4 cellular contexts compared by ENCODE assay signal in the genomic region with DNA sequence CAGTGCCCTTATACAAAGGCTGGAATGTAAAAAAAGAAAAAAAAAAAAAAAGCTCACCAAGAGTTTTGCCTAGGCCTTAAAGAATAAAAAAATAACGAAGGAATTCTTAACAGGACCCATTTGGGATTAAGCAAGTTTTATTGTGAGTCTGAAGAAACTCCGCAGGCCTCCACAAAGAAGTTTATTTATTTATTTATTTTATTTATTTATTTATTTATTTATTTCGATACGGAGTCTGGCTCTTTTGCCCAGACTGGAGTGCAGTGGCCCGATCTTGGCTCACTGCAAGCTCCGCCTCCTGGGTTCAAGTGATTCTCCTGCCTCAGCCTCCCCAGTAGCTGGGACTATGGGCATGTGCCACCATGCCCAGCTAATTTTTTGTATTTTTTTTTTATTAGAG. TPM values are rescaled to one million over a fixed set of nuclear protein-coding genes. Genes with fewer than 3 reads are reported as not detected.
"Had no signal": no experiment of that assay in that cellular context is flagged by ENCODE, and none has a peak within 500 bp of the region (broad histone marks: within the 10 kb centered on the region; RNA-seq: fewer than 3 reads in every experiment).

No MANE protein-coding gene starts in this region.

RNA-seq across cellular contexts. Expression of a gene that starts 8.1 kb away (rescaled TPM):
- polyA plus RNA-seq: adipose tissue, adrenal gland had no signal

RNA-seq across cellular contexts. Expression of a gene that starts 9.3 kb away (rescaled TPM):
- polyA plus RNA-seq: adipose tissue, adrenal gland, aorta, cardiac muscle cell had no signal

RNA-seq across cellular contexts. Expression of a gene that starts 21.6 kb away (rescaled TPM):
- polyA plus RNA-seq: adipose tissue, adrenal gland, aorta, cardiac muscle cell had no signal

RNA-seq across cellular contexts. Expression of a gene that starts 37.5 kb away (rescaled TPM):
- polyA plus RNA-seq: adipose tissue, adrenal gland, aorta, cardiac muscle cell had no signal

RNA-seq across cellular contexts. Expression of a gene that starts 55.3 kb away (rescaled TPM):
- polyA plus RNA-seq: adipose tissue, adrenal gland, aorta had no signal
